Comparison of ENCODE assay signal across 20 cellular contexts in the genomic region with DNA sequence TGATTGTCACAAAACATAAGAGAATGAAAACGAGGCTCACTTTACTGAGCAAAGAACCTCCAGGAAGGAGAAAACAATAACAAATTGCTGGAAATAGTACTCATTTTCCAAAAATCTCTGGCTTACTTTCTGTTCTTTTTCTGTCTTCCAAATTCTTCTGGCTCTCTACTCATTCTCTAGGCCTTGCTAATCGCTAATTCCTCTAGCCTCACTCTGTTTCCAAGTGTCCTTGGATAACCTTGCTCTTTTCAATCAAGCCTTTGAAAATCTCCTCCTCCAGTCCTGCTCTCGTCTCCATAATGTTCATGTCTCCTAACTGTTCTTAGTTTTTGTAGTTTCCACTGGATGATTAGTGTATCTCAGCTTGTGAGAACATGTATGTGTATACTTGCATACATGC.
DNase-seq lines count a peak whose midpoint lies in the region; ATAC-seq, FAIRE-seq and TF ChIP-seq lines count a peak whose summit lies in the region.
"Had no signal": no experiment of that assay in that cellular context is flagged by ENCODE, and none has a peak within 500 bp of the region (broad histone marks: within the 10 kb centered on the region; RNA-seq: fewer than 3 reads in every experiment).

No MANE protein-coding gene starts in this region.

- POLR2A ChIA-PET in CD4-positive, alpha-beta memory T cell (lab: Charles Lee; ENCODE audit: partially characterized antibody), result interaction anchor here (0.9 to 6.0 kb wide), 4 partner anchors 13 to 145 kb away, joined by 3 to 198 read pairs (median 4); a partner anchor contains a TSS
- POLR2A ChIA-PET in K562 (lab: Yijun Ruan, JAX), result interaction anchor here (3.2 kb wide), 1 partner anchor 146 kb away, joined by 11 read pairs; a partner anchor contains a TSS

- no peaks in the 10 kb centered on the region for H4K20me1 ChIP-seq in K562 (replicated peaks; ENCODE audit: control insufficient read depth, insufficient read depth, low read length)

- H3K4me2 ChIP-seq in K562 (ENCODE audit: insufficient read depth, low read length) (no peak overlapping the region), skeletal muscle satellite cell (ENCODE audit: low read length) (peak overlapping the region; percentile 15)

- BruUV-seq in K562 (replicated peaks; lab: Mats Ljungman, UMichigan), result no TSS peak

- peaks cover 19% of the 10 kb centered on the region for H3K4me1 ChIP-seq in CD4-positive, alpha-beta memory T cell (ENCODE audit: insufficient read depth, low read length)
- H3K4me1 ChIP-seq in K562 (replicated peaks in 1 of 2; ENCODE audit: control insufficient read depth in 2 of 2, insufficient read depth in 2 of 2, low read length in 2 of 2) (peaks cover 0 to 8% of the 10 kb centered on the region in 2 experiments; a peak in 2 of 5 replicates), heart left ventricle (peaks cover 0 to 56% (median 23%) of the 10 kb centered on the region in 12 donors), skeletal muscle satellite cell (ENCODE audit: control insufficient read depth, insufficient read depth, low read length) (peaks cover 35% of the 10 kb centered on the region)

- no peaks in the 10 kb centered on the region for H3K9me3 ChIP-seq in CD4-positive, alpha-beta memory T cell (ENCODE audit: control insufficient read depth in 1 of 2, low read length in 2 of 2)
- H3K9me3 ChIP-seq in K562 (replicated peaks; ENCODE audit: control insufficient read depth, insufficient read depth, low read depth, low read length) (no peaks in the 10 kb centered on the region), heart left ventricle (no peaks in the 10 kb centered on the region), skeletal muscle satellite cell (replicated peaks; ENCODE audit: low read length) (no peaks in the 10 kb centered on the region)

- peak; percentile 29 for FAIRE-seq in K562 (lab: Jason Lieb, UNC)

- no peaks in the 10 kb centered on the region for H3K9me1 ChIP-seq in K562 (ENCODE audit: control insufficient read depth, insufficient read depth, low read length)

- intact Hi-C loops in CD4-positive, alpha-beta memory T cell (cut with micrococcal nuclease), result no loop called here
- intact Hi-C loops in K562 (cut with micrococcal nuclease) (loop anchor here (5.0 kb wide), 1 partner anchor 71 kb away; no protein-coding TSS in a partner anchor), heart left ventricle (cut with DNase I) (no loop called here)

- no peak overlapping the region for H3K27ac Mint-ChIP-seq in CD4-positive, alpha-beta memory T cell
- H3K27ac Mint-ChIP-seq: endodermal cell; H9; IgD-negative memory B cell; naive thymus-derived CD4-positive, alpha-beta T cell had no signal

- peaks cover 0 to 7% of the 10 kb centered on the region in 2 donors for H3K36me3 Mint-ChIP-seq in CD4-positive, alpha-beta memory T cell
- H3K36me3 Mint-ChIP-seq: naive thymus-derived CD4-positive, alpha-beta T cell had no signal

- no peak overlapping the region for H3K9ac ChIP-seq in K562 (ENCODE audit: insufficient read depth in 1 of 2, low read depth in 2 of 2, low read length in 2 of 2)
- peak overlapping the region; percentile 12 for H3K9ac ChIP-seq in skeletal muscle satellite cell (ENCODE audit: low read depth, low read length)

- TF ChIP-seq POLR2A in K562 (conservative IDR thresholded peaks at IDR 0.05) (no peak), heart left ventricle (IDR thresholded peaks at IDR 0.05) (no peak)

- TF ChIP-seq CTCF in K562 (IDR thresholded peaks at IDR 0.05 in 2 of 3, conservative IDR thresholded peaks at IDR 0.05 in 1 of 3; ENCODE audit: insufficient read depth in 2 of 3, low read depth in 1 of 3, low read length in 3 of 3) (no peak), heart left ventricle (IDR thresholded peaks at IDR 0.05) (no peak), GM13977 (IDR thresholded peaks at IDR 0.05; ENCODE audit: extremely low read depth, insufficient read depth, missing control alignments) (no peak)

- H3K27me3 Mint-ChIP-seq in CD4-positive, alpha-beta memory T cell, result no peaks in the 10 kb centered on the region
- H3K27me3 Mint-ChIP-seq: IgD-negative memory B cell; naive thymus-derived CD4-positive, alpha-beta T cell had no signal

- 29% methylated on average over 3 of the region's 3 CpGs for whole genome bisulfite sequencing in K562 (ENCODE audit: insufficient coverage, low coverage, missing lambda C conversion rate)
- 21 to 23% (median 22%) methylated on average over 3 of the region's 3 CpGs for WGBS in heart left ventricle, 4 donors

- H3K4me1 Mint-ChIP-seq in CD4-positive, alpha-beta memory T cell, result peaks cover 0 to 5% (median 3%) of the 10 kb centered on the region in 4 donors
- H3K4me1 Mint-ChIP-seq: H9 had no signal

- no peak for DNase-seq in CD4-positive, alpha-beta memory T cell
- DNase-seq in K562 (ENCODE audit: extremely low read depth in 1 of 4, low spot score in 3 of 4) (no peak), heart left ventricle (no peak), SIG-M5 treated with dmso at 0.1 percent for 504 hours (lab: John Stamatoyannopoulos, UW; ENCODE audit: unreplicated experiment) (no peak), GM13977 (ENCODE audit: low spot score) (no peak)
- no peak for DNase-seq in stimulated activated CD4-positive, alpha-beta T cell treated with anti-CD3 and anti-CD28 coated beads, Interleukin-1b, Interleukin-23, amount 100 ng/mL, for 48 hours
- DNase-seq: activated CD8-positive, alpha-beta memory T cell treated with anti-CD3 and anti-CD28 coated beads for 24 hours; activated effector memory CD4-positive, alpha-beta T cell treated with anti-CD3 and anti-CD28 coated beads, Interleukin-2, amount 50 U/mL, for 16 hours; DMS153; endodermal cell; H9; naive thymus-derived CD4-positive, alpha-beta T cell; NCI-H510A; OCI-M1; stimulated activated CD4-positive, alpha-beta T cell treated with anti-CD3 and anti-CD28 coated beads, Interleukin-4, amount 100 ng/mL, for 24 hours; SW 1271; WERI-Rb-1 had no signal

- H3K4me3 ChIP-seq in CD4-positive, alpha-beta memory T cell (ENCODE audit: low read length in 2 of 2), result no peak overlapping the region
- no peak overlapping the region for H3K4me3 ChIP-seq in K562
- no peak overlapping the region for H3K4me3 ChIP-seq in heart left ventricle
- H3K4me3 ChIP-seq in skeletal muscle satellite cell (ENCODE audit: low read length), result no peak overlapping the region

- no peak for TF ChIP-seq EP300 in K562 (IDR thresholded peaks at IDR 0.05; ENCODE audit: low read length)

- TF ChIP-seq RAD21 in K562 (CRISPR knock-in tag; conservative IDR thresholded peaks at IDR 0.05 in 1 of 2, IDR thresholded peaks at IDR 0.05 in 1 of 2), result no peak

- peaks cover 8% of the 10 kb centered on the region for H3K36me3 ChIP-seq in CD4-positive, alpha-beta memory T cell (ENCODE audit: insufficient read depth, low read length)
- H3K36me3 ChIP-seq in K562 (ENCODE audit: control insufficient read depth, insufficient read depth, low read length) (peaks cover 15% of the 10 kb centered on the region; the same call in 2 of the 3 replicates), heart left ventricle (peaks cover 0 to 22% (median 2%) of the 10 kb centered on the region in 9 donors), skeletal muscle satellite cell (ENCODE audit: insufficient read depth, low read length) (peaks cover 3% of the 10 kb centered on the region)
- H3K36me3 ChIP-seq: WERI-Rb-1 had no signal

- no peak overlapping the region for H3K4me3 Mint-ChIP-seq in CD4-positive, alpha-beta memory T cell
- H3K4me3 Mint-ChIP-seq: endodermal cell; H9; IgD-negative memory B cell; naive thymus-derived CD4-positive, alpha-beta T cell had no signal

- in situ Hi-C loops in K562 (cut with MboI) (no loop called here), GM13977 (cut with MboI; ENCODE audit: low pct_unique_long_range_greater_than_20kb, low sequenced_read_pairs, unreplicated experiment) (loop anchor here (10.0 kb wide), 1 partner anchor 148 kb away; a partner anchor contains a TSS)

- ATAC-seq in K562 (no peak), heart left ventricle (peak in 2 of 4 donors; percentile 20 to 44), GM18907 (IDR thresholded peaks at IDR 0.05; ENCODE audit: unreplicated experiment) (no peak)
- ATAC-seq: naive thymus-derived CD4-positive, alpha-beta T cell had no signal

- no peaks in the 10 kb centered on the region for H3K79me2 ChIP-seq in K562 (ENCODE audit: control insufficient read depth, insufficient read depth, low read length)

- H3K27me3 ChIP-seq in CD4-positive, alpha-beta memory T cell (ENCODE audit: insufficient read depth, low read length), result no peaks in the 10 kb centered on the region
- H3K27me3 ChIP-seq in K562 (ENCODE audit: control insufficient read depth in 2 of 2, insufficient read depth in 2 of 2, low read length in 2 of 2) (no peaks in the 10 kb centered on the region), heart left ventricle (no peaks in the 10 kb centered on the region), skeletal muscle satellite cell (ENCODE audit: control insufficient read depth, insufficient read depth, low read length) (no peaks in the 10 kb centered on the region)

- CTCF ChIA-PET in CD4-positive, alpha-beta memory T cell (lab: Charles Lee; ENCODE audit: partially characterized antibody), result interaction anchor here (1.5 to 14.9 kb wide), 7 partner anchors 11 to 325 kb away, joined by 5 to 747 read pairs (median 12); a partner anchor contains a TSS
- CTCF ChIA-PET in K562 (lab: Yijun Ruan, JAX; ENCODE audit: low intra/inter-chr PET ratio), result interaction anchor here (1.9 kb wide), 1 partner anchor 146 kb away, joined by 11 read pairs; a partner anchor contains a TSS

- peaks cover 0 to 3% (median 0%) of the 10 kb centered on the region in 8 donors for H3K9me3 Mint-ChIP-seq in CD4-positive, alpha-beta memory T cell
- H3K9me3 Mint-ChIP-seq: endodermal cell; H9; IgD-negative memory B cell; naive thymus-derived CD4-positive, alpha-beta T cell had no signal

- H2AFZ ChIP-seq in K562 (ENCODE audit: low read depth, low read length), result no peak overlapping the region

- H3K27ac ChIP-seq in CD4-positive, alpha-beta memory T cell (ENCODE audit: low read depth, low read length), result peak overlapping the region; percentile 65
- no peak overlapping the region for H3K27ac ChIP-seq in K562 (ENCODE audit: extremely low read depth, low read depth, low read length)
- H3K27ac ChIP-seq in heart left ventricle, result peak overlapping the region in 10 of 12 donors; percentile 8 to 76 (median 44)
- H3K27ac ChIP-seq: WERI-Rb-1 had no signal

TF ChIP-seq in K562, 482 proteins besides CTCF, POLR2A, EP300 and RAD21:
- TF ChIP-seq RBBP5 (IDR thresholded peaks at IDR 0.05; ENCODE audit: borderline replicate concordance, insufficient read depth, low read length, poor library complexity, severe bottlenecking) (no peak), RFX7 (CRISPR knock-in tag; IDR thresholded peaks at IDR 0.05) (no peak), ESRRA (IDR thresholded peaks at IDR 0.05; ENCODE audit: borderline replicate concordance, low read depth) (peak; percentile 55; the same call in 1 of the 2 replicates)
